13 cellular contexts compared by ENCODE assay signal in the genomic region with DNA sequence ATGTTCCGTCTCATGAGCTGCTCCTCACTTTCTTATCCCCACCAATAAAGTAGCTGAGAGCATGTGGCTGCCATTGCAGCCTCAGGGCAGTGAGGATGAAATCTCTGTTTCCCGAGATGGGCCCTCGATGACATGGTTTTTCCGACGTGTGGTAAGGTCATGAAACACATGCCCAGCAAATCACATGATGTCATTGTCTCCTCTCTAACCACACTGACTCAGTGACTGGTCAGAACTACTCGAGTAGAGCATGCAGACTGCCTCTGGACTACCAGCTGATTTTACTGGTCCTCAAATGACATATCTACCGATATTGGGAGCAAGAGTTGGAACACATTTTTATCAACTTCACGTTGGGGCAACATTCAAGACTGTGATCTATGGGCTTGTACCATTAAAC.
DNase-seq lines count a peak whose midpoint lies in the region; ATAC-seq and TF ChIP-seq lines count a peak whose summit lies in the region.
"Had no signal": no experiment of that assay in that cellular context is flagged by ENCODE, and none has a peak within 500 bp of the region (broad histone marks: within the 10 kb centered on the region; RNA-seq: fewer than 3 reads in every experiment).

No MANE protein-coding gene starts in this region.

- H3K79me2 ChIP-seq in OCI-LY1 (ENCODE audit: insufficient read depth, low read length) = no peaks in the 10 kb centered on the region

- peaks cover 28% of the 10 kb centered on the region for H3K9me3 ChIP-seq in OCI-LY1 (ENCODE audit: low read length)

- DNase-seq in AG20443 (ENCODE audit: low spot score) (peak; percentile 6), H4 (ENCODE audit: low spot score) (peak; percentile 54), T1000 (lab: John Stamatoyannopoulos, UW) (peak; percentile 29), NCI-H1930 (lab: John Stamatoyannopoulos, UW) (no peak), epidermal melanocyte (ENCODE audit: insufficient read length, low spot score) (no peak)
- DNase-seq: CD4-positive, alpha-beta T cell; NCI-H1436 treated with DMSO at 0.1 percent for 48 hours; NCI-H2227 treated with DMSO at 0.1 percent for 48 hours; NCI-H524 treated with DMSO at 0.1 percent for 48 hours had no signal

- no peaks in the 10 kb centered on the region for H4K20me1 ChIP-seq in OCI-LY1 (ENCODE audit: insufficient read depth, low read length)

- H3K4me1 ChIP-seq in OCI-LY1 (ENCODE audit: insufficient read depth, low read length, severe bottlenecking) = peaks cover 8% of the 10 kb centered on the region

- H3K27me3 ChIP-seq in OCI-LY1 (ENCODE audit: insufficient read depth, low read length) = no peaks in the 10 kb centered on the region

- H3K9me2 ChIP-seq in OCI-LY1 (ENCODE audit: low read depth, low read length) = no peaks in the 10 kb centered on the region

- H3K27ac ChIP-seq in OCI-LY1 (ENCODE audit: low read depth, low read length, poor library complexity, severe bottlenecking) = no peak overlapping the region
- H3K27ac ChIP-seq: RWPE1 had no signal

- peak overlapping the region; percentile 65; the same call in 1 of the 2 replicates for H2AFZ ChIP-seq in OCI-LY1 (ENCODE audit: low read length)
- H2AFZ ChIP-seq: GM23338 had no signal

- TF ChIP-seq CTCF in OCI-LY1 (IDR thresholded peaks at IDR 0.05; ENCODE audit: low read length) = no peak

- H3F3A ChIP-seq in OCI-LY1 (ENCODE audit: insufficient read depth, low read length) = no peaks in the 10 kb centered on the region

- no peak overlapping the region for H3K9ac ChIP-seq in OCI-LY1 (ENCODE audit: low read length)

- no peak overlapping the region for H3K4me2 ChIP-seq in OCI-LY1 (ENCODE audit: low read length)
- H3K4me2 ChIP-seq: GM23338 had no signal

- peaks cover 5% of the 10 kb centered on the region for H3K36me3 ChIP-seq in OCI-LY1 (ENCODE audit: insufficient read depth, low read length)

- no peak for ATAC-seq in HG03457 (IDR thresholded peaks at IDR 0.05; ENCODE audit: unreplicated experiment)
- ATAC-seq: GM23338 had no signal

- H3K4me3 ChIP-seq in OCI-LY1 (ENCODE audit: low read depth, low read length, poor library complexity, severe bottlenecking) = no peak overlapping the region
- H3K4me3 ChIP-seq: GM23338 had no signal

Comparison
In these comparisons a context has a peak if more than half of its experiments do, and no peak if none do; other contexts are left out.
1. DNase-seq: peak in AG20443 (single experiment), H4 (single experiment) and T1000 (single experiment); none in NCI-H1930 (0 of 2) and epidermal melanocyte (single experiment).